ENCODE assay signal across 9 cellular contexts in genomic region chr2:231701456-231702373, GRCh38. TPM values are rescaled to one million over a fixed set of nuclear protein-coding genes. Genes with fewer than 3 reads are reported as not detected.
A peak's percentile ranks its signal among the peaks of the same experiment; 100 is the strongest.
DNase-seq lines count a peak whose midpoint lies in the region; ATAC-seq and TF ChIP-seq lines count a peak whose summit lies in the region.
"Had no signal": no experiment of that assay in that cellular context is flagged by ENCODE, and none has a peak within 500 bp of the region (broad histone marks: within the 10 kb centered on the region; RNA-seq: fewer than 3 reads in every experiment).

No MANE protein-coding gene starts in this region.

- H3K27me3 ChIP-seq in upper lobe of left lung = no peaks in the 10 kb centered on the region

- 55 to 73% methylated on average over 7 to 22 of the region's 22 CpGs for WGBS in upper lobe of left lung, 2 donors

- DNase-seq in NCI-H1417 (lab: John Stamatoyannopoulos, UW) (peak; percentile 51 to 68 (median 55)), NCI-H1417 treated with DMSO at 0.1 percent for 48 hours (lab: John Stamatoyannopoulos, UW) (no peak), amniotic epithelial cell (ENCODE audit: low read depth) (peak; percentile 87), islet precursor cell (peak; percentile 63), upper lobe of left lung (peak in 1 of 2 donors; percentile 95)
- no peak for DNase-seq in stimulated activated CD4-positive, alpha-beta T cell treated with anti-CD3 and anti-CD28 coated beads, Interleukin-4, amount 100 ng/mL, for 1 hour
- DNase-seq: activated gamma-delta T cell treated with Interleukin-2 at 50 U/mL for 16 hours had no signal

- no peak for TF ChIP-seq EP300 in upper lobe of left lung (IDR thresholded peaks at IDR 0.05)

- peak overlapping the region; percentile 62 to 76 (median 66) for H3K27ac ChIP-seq in upper lobe of left lung

- no peak for TF ChIP-seq CTCF in upper lobe of left lung (IDR thresholded peaks at IDR 0.05)

- no peak overlapping the region for H3K4me3 ChIP-seq in upper lobe of left lung

- H3K4me1 ChIP-seq in upper lobe of left lung = peaks cover 14 to 28% (median 21%) of the 10 kb centered on the region in 4 donors

- peak; percentile 32 to 79 for ATAC-seq in upper lobe of left lung (ENCODE audit: low FRiP score in 2 of 2)
- no peak for ATAC-seq in GM21723 (IDR thresholded peaks at IDR 0.05; ENCODE audit: unreplicated experiment)
- ATAC-seq in HG02840 (IDR thresholded peaks at IDR 0.05; ENCODE audit: low FRiP score, unreplicated experiment) = no peak

- no peaks in the 10 kb centered on the region for H3K36me3 ChIP-seq in upper lobe of left lung

- TF ChIP-seq POLR2A in upper lobe of left lung (IDR thresholded peaks at IDR 0.05) = peak in 1 of 4 donors; percentile 34

- H3K9me3 ChIP-seq in upper lobe of left lung = no peaks in the 10 kb centered on the region

RNA-seq across cellular contexts. Expression of gene PTMA, which starts 6.6 kb away (rescaled TPM):
- total RNA-seq in upper lobe of left lung = 100 to 1,000 TPM; 344 to 896 (median 663) TPM

Comparison
In these comparisons a context has a peak if more than half of its experiments do, and no peak if none do; other contexts are left out.
1. DNase-seq: peak in NCI-H1417 (3 of 3), amniotic epithelial cell (single experiment) and islet precursor cell (single experiment); none in NCI-H1417 treated with DMSO at 0.1 percent for 48 hours (single experiment) and stimulated activated CD4-positive, alpha-beta T cell treated with anti-CD3 and anti-CD28 coated beads, Interleukin-4, amount 100 ng/mL, for 1 hour (single experiment).
2. ATAC-seq: peak in upper lobe of left lung (2 of 2); none in GM21723 (single experiment) and HG02840 (single experiment).